18 cellular contexts compared by ENCODE assay signal in genomic region chr3:134458451-134458850, GRCh38. TPM values are rescaled to one million over a fixed set of nuclear protein-coding genes. Genes with fewer than 3 reads are reported as not detected.
DNase-seq lines count a peak whose midpoint lies in the region; ATAC-seq, FAIRE-seq and TF ChIP-seq lines count a peak whose summit lies in the region.
"Had no signal": no experiment of that assay in that cellular context is flagged by ENCODE, and none has a peak within 500 bp of the region (broad histone marks: within the 10 kb centered on the region; RNA-seq: fewer than 3 reads in every experiment).

No MANE protein-coding gene starts in this region.

- H3K27me3 ChIP-seq in IMR-90 (ENCODE audit: control insufficient read depth, insufficient read depth, low read length) (no peaks in the 10 kb centered on the region), small intestine (ENCODE audit: control insufficient read depth in 2 of 2, insufficient read depth in 2 of 2, low read length in 2 of 2) (no peaks in the 10 kb centered on the region)

- H2BK120ac ChIP-seq in IMR-90 (ENCODE audit: low read depth, low read length) = peak overlapping the region; percentile 68

- peak overlapping the region; percentile 69 for H2AK5ac ChIP-seq in IMR-90 (ENCODE audit: low read depth, low read length)

- dilution Hi-C loops in IMR-90 (cut with HindIII; ENCODE audit: low sequenced_read_pairs, unreplicated experiment) = no loop called here

- H3K56ac ChIP-seq in IMR-90 (ENCODE audit: extremely low read depth, insufficient read depth, low read length) = no peak overlapping the region

- H3K9me3 Mint-ChIP-seq in HFFc6 = no peaks in the 10 kb centered on the region; the same call in 1 of the 2 replicates
- H3K9me3 Mint-ChIP-seq in mesothelial cell of epicardium = no peaks in the 10 kb centered on the region

- H3K79me1 ChIP-seq in IMR-90 (ENCODE audit: low read depth in 1 of 2, low read length in 2 of 2) = peaks cover 2 to 11% of the 10 kb centered on the region in 2 experiments; a peak in 3 of 4 replicates

- BruUV-seq in IMR-90 (replicated peaks; lab: Mats Ljungman, UMichigan) = no TSS peak

- H3K36me3 Mint-ChIP-seq in HFFc6 (ENCODE audit: low read depth) (no peaks in the 10 kb centered on the region), mesothelial cell of epicardium (no peaks in the 10 kb centered on the region)
- H3K36me3 Mint-ChIP-seq: CD4-positive, alpha-beta memory T cell had no signal

- H3K4me1 Mint-ChIP-seq in HFFc6 (ENCODE audit: low read depth) (peaks cover 58% of the 10 kb centered on the region), mesothelial cell of epicardium (peaks cover 54% of the 10 kb centered on the region)
- H3K4me1 Mint-ChIP-seq: CD4-positive, alpha-beta memory T cell had no signal

- FAIRE-seq in small intestine (lab: Jason Lieb, UNC) = no peak
- FAIRE-seq: GM12891, GM18507, H1 had no signal

- H3K4me3 ChIP-seq in IMR-90 (ENCODE audit: insufficient read depth, low read depth, low read length) = no peak overlapping the region
- H3K4me3 ChIP-seq in small intestine (ENCODE audit: low read depth in 1 of 2, low read length in 2 of 2) = no peak overlapping the region
- H3K4me3 ChIP-seq: GM23248 had no signal

- ATAC-seq in IMR-90 (ENCODE audit: low read depth) = no peak

- DNase-seq in HFFc6 (no peak), IMR-90 (peak; percentile 47), mesothelial cell of epicardium (ENCODE audit: low spot score in 2 of 2, unreplicated experiment in 2 of 2) (no peak), small intestine (peak; percentile 60), inferior parietal cortex (ENCODE audit: extremely low spot score) (no peak), NCI-H1048 (lab: John Stamatoyannopoulos, UW) (no peak)
- DNase-seq: C1 segment of cervical spinal cord; Calu3; CD4-positive, alpha-beta memory T cell; DMS53; DMS79 treated with DMSO at 0.1 percent for 48 hours; GF-D8; H7; HCEC 1CT had no signal

- no peak for TF ChIP-seq RAD21 in IMR-90 (IDR thresholded peaks at IDR 0.05; ENCODE audit: low read length)

- H3K9me3 ChIP-seq in IMR-90 (ENCODE audit: control insufficient read depth, insufficient read depth, low read length) (no peaks in the 10 kb centered on the region), small intestine (ENCODE audit: control insufficient read depth, low read depth) (no peaks in the 10 kb centered on the region)

- H3K4me3 Mint-ChIP-seq in HFFc6 (no peak overlapping the region), mesothelial cell of epicardium (no peak overlapping the region)
- H3K4me3 Mint-ChIP-seq: CD4-positive, alpha-beta memory T cell had no signal

- peak overlapping the region; percentile 78; the same call in 1 of the 2 replicates for H3K14ac ChIP-seq in IMR-90 (replicated peaks; ENCODE audit: low read depth, low read length)

- no peak overlapping the region for H3K9ac ChIP-seq in IMR-90 (ENCODE audit: low read depth, low read length)

- CTCF ChIA-PET in IMR-90 (lab: Yijun Ruan, JAX) = interaction anchor here (0.6 to 1.2 kb wide), 2 partner anchors 10 to 97 kb away, joined by 3 read pairs; no protein-coding TSS in a partner anchor

- H2BK5ac ChIP-seq in IMR-90 (ENCODE audit: low read depth, low read length, poor library complexity, severe bottlenecking) = peak overlapping the region; percentile 33

- H3K27me3 Mint-ChIP-seq in HFFc6 (ENCODE audit: insufficient read depth) = peaks cover 5% of the 10 kb centered on the region
- H3K27me3 Mint-ChIP-seq in mesothelial cell of epicardium (ENCODE audit: low read depth) = no peaks in the 10 kb centered on the region

- intact Hi-C loops in IMR-90 (cut with micrococcal nuclease) = no loop called here

- H3K4me1 ChIP-seq in IMR-90 (ENCODE audit: control insufficient read depth, insufficient read depth, low read length) = peaks cover 21% of the 10 kb centered on the region
- H3K4me1 ChIP-seq in small intestine (ENCODE audit: control insufficient read depth in 2 of 2, insufficient read depth in 1 of 2, low read depth in 1 of 2, low read length in 1 of 2) = no peaks in the 10 kb centered on the region

- in situ Hi-C loops in IMR-90 (cut with MboI; ENCODE audit: low sequenced_read_pairs) = no loop called here

- WGBS in IMR-90 (ENCODE audit: extremely low coverage in 2 of 2, insufficient read length in 1 of 2), 2 experiments = 71% methylated on average over 3 of the region's 8 CpGs; no CpG with 5 or more reads in 1 of the 2 experiments
- 10 to 59% (median 24%) methylated on average over 8 of the region's 8 CpGs for WGBS in small intestine, 3 donors

- H3K18ac ChIP-seq in IMR-90 (ENCODE audit: low read depth, low read length) = peak overlapping the region; percentile 68; the same call in 1 of the 2 replicates

- peak overlapping the region; percentile 92; the same call in 2 of the 3 replicates for H2BK15ac ChIP-seq in IMR-90 (ENCODE audit: low read depth, low read length)

- peak overlapping the region; percentile 56; the same call in 1 of the 2 replicates for H3K23ac ChIP-seq in IMR-90 (ENCODE audit: low read depth, low read length)

- peak overlapping the region; percentile 74 for H2AFZ ChIP-seq in IMR-90 (replicated peaks; ENCODE audit: low read length, poor library complexity)

- TF ChIP-seq POLR2A in IMR-90 (IDR thresholded peaks at IDR 0.05; ENCODE audit: low read depth, low read length) = no peak

- H3K27ac ChIP-seq in IMR-90 (ENCODE audit: insufficient read depth, low read length) = peak overlapping the region; percentile 28; the same call in 1 of the 2 replicates
- no peak overlapping the region for H3K27ac ChIP-seq in small intestine (ENCODE audit: low read depth in 1 of 2, low read length in 1 of 2)

- H3K4ac ChIP-seq in IMR-90 (ENCODE audit: low read depth, low read length) = peak overlapping the region; percentile 78; the same call in 1 of the 2 replicates

- H2AK9ac ChIP-seq in IMR-90 (replicated peaks; ENCODE audit: low read depth, low read length, poor library complexity) = no peak overlapping the region

- H3K4me2 ChIP-seq in IMR-90 (ENCODE audit: low read depth, low read length) = no peak overlapping the region

- POLR2A ChIA-PET in IMR-90 (lab: Charles Lee; ENCODE audit: unreplicated experiment) = no interaction called here

- TF ChIP-seq CTCF in HFFc6 (IDR thresholded peaks at IDR 0.05) = no peak
- TF ChIP-seq CTCF in IMR-90 (conservative IDR thresholded peaks at IDR 0.05; ENCODE audit: low read depth, low read length) = no peak
- TF ChIP-seq CTCF in mesothelial cell of epicardium (IDR thresholded peaks at IDR 0.05; ENCODE audit: unreplicated experiment) = no peak

- H3K27ac Mint-ChIP-seq in HFFc6 (0 out of 2 replicates have a peak overlapping the region, but pooled peaks have one; percentile 14), mesothelial cell of epicardium (peak overlapping the region; percentile 80)

- no peaks in the 10 kb centered on the region for H4K20me1 ChIP-seq in IMR-90 (ENCODE audit: insufficient read depth, low read length)

- H3K9me1 ChIP-seq in IMR-90 (ENCODE audit: insufficient read depth, low read length) = peaks cover 14% of the 10 kb centered on the region

- H4K91ac ChIP-seq in IMR-90 (ENCODE audit: insufficient read depth, low read depth, low read length) = peak overlapping the region; percentile 78

- peak overlapping the region; percentile 76; the same call in 1 of the 2 replicates for H2BK20ac ChIP-seq in IMR-90 (ENCODE audit: low read depth, low read length)

- H3K36me3 ChIP-seq in IMR-90 (ENCODE audit: control insufficient read depth, insufficient read depth, low read length) = no peaks in the 10 kb centered on the region
- H3K36me3 ChIP-seq in small intestine (ENCODE audit: control insufficient read depth in 2 of 2, insufficient read depth in 2 of 2, low read length in 2 of 2) = no peaks in the 10 kb centered on the region

- peak overlapping the region; percentile 86 for H4K5ac ChIP-seq in IMR-90 (ENCODE audit: low read depth, low read length)

- H4K8ac ChIP-seq in IMR-90 (ENCODE audit: low read depth in 2 of 2, low read length in 2 of 2) = peak overlapping the region in 1 of 2 experiments; percentile 65; a peak in 2 of 4 replicates

TF ChIP-seq in IMR-90, 13 proteins besides CTCF, POLR2A, EP300 and RAD21:
- no peak for TF ChIP-seq MAZ (IDR thresholded peaks at IDR 0.05; ENCODE audit: borderline replicate concordance, low read depth, low read length)
TF ChIP-seq in IMR-90: peak in this region for 0.

RNA-seq across cellular contexts. Expression of gene ANAPC13, which starts 27.3 kb away (rescaled TPM):
- 100 to 1,000 TPM; 123 to 152 (median 137) TPM for total RNA-seq in HFFc6 (2021; fragmentation: NEBNext Ultra II Directional; extraction: Animal tissue kit (Norgen Biotek cat#: 25700))
- total RNA-seq in IMR-90 (2012; rRNA removed) = 43.4 and 82.8 TPM in 2 replicates
- polyA plus RNA-seq in IMR-90 (2012; rRNA removed) = 56.5 and 62.9 TPM in 2 replicates
- 9.9 and 21.7 TPM in 2 replicates for polyA plus RNA-seq in IMR-90 (2012; cell fraction: cytosol; rRNA removed)
- polyA plus RNA-seq in IMR-90 (2012; cell fraction: nucleus; rRNA removed; ENCODE audit: low replicate concordance) = 2.4 and 19.8 TPM in 2 replicates
- 63.0 to 64.7 TPM (median 63.1 TPM) in 3 replicates for total RNA-seq in mesothelial cell of epicardium
- polyA plus RNA-seq in small intestine = 10 to 100 TPM; 45.6 to 72.7 (median 60.4) TPM

RNA-seq across cellular contexts. Expression of gene CEP63, which starts 27.4 kb away (rescaled TPM):
- 10 to 100 TPM; 17.3 to 23.3 (median 21.3) TPM for total RNA-seq in HFFc6 (2021; fragmentation: NEBNext Ultra II Directional; extraction: Animal tissue kit (Norgen Biotek cat#: 25700))
- total RNA-seq in IMR-90 (2012; rRNA removed) = 6.5 and 16.1 TPM in 2 replicates
- 8.8 and 9.1 TPM in 2 replicates for polyA plus RNA-seq in IMR-90 (2012; rRNA removed)
- polyA plus RNA-seq in IMR-90 (2012; cell fraction: cytosol; rRNA removed) = 2.5 and 4.2 TPM in 2 replicates
- 3.7 and 5.7 TPM in 2 replicates for polyA plus RNA-seq in IMR-90 (2012; cell fraction: nucleus; rRNA removed; ENCODE audit: low replicate concordance)
- total RNA-seq in mesothelial cell of epicardium = 20.8 to 23.5 TPM (median 22.5 TPM) in 3 replicates
- polyA plus RNA-seq in small intestine = 10 to 100 TPM; 10.3 to 13.9 (median 13.8) TPM

Comparison
In these comparisons a context has a peak if more than half of its experiments do, and no peak if none do; other contexts are left out.
1. DNase-seq: peak in IMR-90 (single experiment) and small intestine (single experiment); none in HFFc6 (single experiment), mesothelial cell of epicardium (0 of 2), inferior parietal cortex (single experiment) and NCI-H1048 (single experiment).